Comparison of ENCODE assay signal across 8 cellular contexts in genomic region chr14:63174760-63175191, GRCh38. TPM values are rescaled to one million over a fixed set of nuclear protein-coding genes. Genes with fewer than 3 reads are reported as not detected.
DNase-seq lines count a peak whose midpoint lies in the region; ATAC-seq, FAIRE-seq and TF ChIP-seq lines count a peak whose summit lies in the region.

No MANE protein-coding gene starts in this region.

- H3K36me3 ChIP-seq in bronchial epithelial cell (ENCODE audit: control insufficient read depth, insufficient read depth, low read length) = no peaks in the 10 kb centered on the region
- H3K36me3 ChIP-seq in left lung = no peaks in the 10 kb centered on the region

- H3K4me3 Mint-ChIP-seq in activated naive CD4-positive, alpha-beta T cell treated with anti-CD3 and anti-CD28 coated beads for 36 hours = no peak overlapping the region
- no peak overlapping the region for H3K4me3 Mint-ChIP-seq in activated naive CD4-positive, alpha-beta T cell treated with anti-CD3 and anti-CD28 coated beads, Interleukin-2, amount 10 ng/mL, durations not matched to agents 7 days and 5 days

- H3K4me1 Mint-ChIP-seq in activated naive CD4-positive, alpha-beta T cell treated with anti-CD3 and anti-CD28 coated beads for 36 hours (ENCODE audit: low read depth) = no peaks in the 10 kb centered on the region
- no peaks in the 10 kb centered on the region for H3K4me1 Mint-ChIP-seq in activated naive CD4-positive, alpha-beta T cell treated with anti-CD3 and anti-CD28 coated beads, Interleukin-2, amount 10 ng/mL, durations not matched to agents 7 days and 5 days

- H3K27me3 Mint-ChIP-seq in activated naive CD4-positive, alpha-beta T cell treated with anti-CD3 and anti-CD28 coated beads for 36 hours (ENCODE audit: low read depth) = peaks cover 4% of the 10 kb centered on the region
- H3K27me3 Mint-ChIP-seq in activated naive CD4-positive, alpha-beta T cell treated with anti-CD3 and anti-CD28 coated beads, Interleukin-2, amount 10 ng/mL, durations not matched to agents 7 days and 5 days = no peaks in the 10 kb centered on the region

- TF ChIP-seq CTCF in bronchial epithelial cell (IDR thresholded peaks at IDR 0.05; ENCODE audit: insufficient read depth, low read length, severe bottlenecking) (peak; percentile 71), left lung (IDR thresholded peaks at IDR 0.05) (peak in 1 of 2 donors; percentile 59)

- H3K27me3 ChIP-seq in bronchial epithelial cell (ENCODE audit: control insufficient read depth, insufficient read depth, low read length) (no peaks in the 10 kb centered on the region), left lung (no peaks in the 10 kb centered on the region)

- CTCF ChIA-PET in activated naive CD4-positive, alpha-beta T cell treated with anti-CD3 and anti-CD28 coated beads for 36 hours (lab: Charles Lee) = interaction anchor here (1.0 kb wide), 1 partner anchor 102 kb away, joined by 5 read pairs; no protein-coding TSS in a partner anchor
- CTCF ChIA-PET in activated naive CD4-positive, alpha-beta T cell treated with anti-CD3 and anti-CD28 coated beads, Interleukin-2, amount 10 ng/mL, durations not matched to agents 7 days and 5 days (lab: Charles Lee) = no interaction called here

- H3K27ac Mint-ChIP-seq in activated naive CD4-positive, alpha-beta T cell treated with anti-CD3 and anti-CD28 coated beads for 36 hours = no peak overlapping the region
- H3K27ac Mint-ChIP-seq in activated naive CD4-positive, alpha-beta T cell treated with anti-CD3 and anti-CD28 coated beads, Interleukin-2, amount 10 ng/mL, durations not matched to agents 7 days and 5 days = no peak overlapping the region

- FAIRE-seq in bronchial epithelial cell (lab: Jason Lieb, UNC) = peak; percentile 64

- no peaks in the 10 kb centered on the region for H3K9me3 Mint-ChIP-seq in activated naive CD4-positive, alpha-beta T cell treated with anti-CD3 and anti-CD28 coated beads for 36 hours
- H3K9me3 Mint-ChIP-seq in activated naive CD4-positive, alpha-beta T cell treated with anti-CD3 and anti-CD28 coated beads, Interleukin-2, amount 10 ng/mL, durations not matched to agents 7 days and 5 days = no peaks in the 10 kb centered on the region

- no peaks in the 10 kb centered on the region for H3K4me1 ChIP-seq in left lung

- H3K36me3 Mint-ChIP-seq in activated naive CD4-positive, alpha-beta T cell treated with anti-CD3 and anti-CD28 coated beads for 36 hours (ENCODE audit: low read depth) = no peaks in the 10 kb centered on the region
- H3K36me3 Mint-ChIP-seq in activated naive CD4-positive, alpha-beta T cell treated with anti-CD3 and anti-CD28 coated beads, Interleukin-2, amount 10 ng/mL, durations not matched to agents 7 days and 5 days = no peaks in the 10 kb centered on the region

- ATAC-seq in left lung (peak; percentile 53), GM18511 (IDR thresholded peaks at IDR 0.05; ENCODE audit: unreplicated experiment) (no peak)

- H3K4me3 ChIP-seq in bronchial epithelial cell (ENCODE audit: low read depth, low read length) (no peak overlapping the region), left lung (no peak overlapping the region)

- peak; percentile 11 for DNase-seq in activated naive CD4-positive, alpha-beta T cell treated with anti-CD3 and anti-CD28 coated beads for 36 hours
- no peak for DNase-seq in activated naive CD4-positive, alpha-beta T cell treated with anti-CD3 and anti-CD28 coated beads, Interleukin-2, amount 10 ng/mL, durations not matched to agents 7 days and 5 days
- DNase-seq in NCI-H345 (lab: John Stamatoyannopoulos, UW) (peak; percentile 57), bronchial epithelial cell (ENCODE audit: low read depth) (peak; percentile 64), left lung (no peak), cerebellar nuclear complex (lab: John Stamatoyannopoulos, UW) (no peak), T-helper 9 cell (no peak)

- intact Hi-C loops in activated naive CD4-positive, alpha-beta T cell treated with anti-CD3 and anti-CD28 coated beads for 36 hours (cut with micrococcal nuclease) = loop anchor here (1.0 kb wide), 1 partner anchor 102 kb away; no protein-coding TSS in a partner anchor
- intact Hi-C loops in left lung (cut with DNase I) = loop anchor here in 1 of 2 donors (5.0 kb wide), 1 partner anchor 103 kb away; no protein-coding TSS in a partner anchor

- no peak overlapping the region for H3K27ac ChIP-seq in left lung

- H3K9me3 ChIP-seq in left lung = no peaks in the 10 kb centered on the region

RNA-seq across cellular contexts. Expression of gene RHOJ, which starts 29.5 kb away (rescaled TPM):
- not detected for total RNA-seq in activated naive CD4-positive, alpha-beta T cell treated with anti-CD3 and anti-CD28 coated beads for 36 hours
- total RNA-seq in bronchial epithelial cell = not detected in 2 replicates
- 10 to 100 TPM; 21.5 to 32.7 TPM for total RNA-seq in left lung

Comparison
In these comparisons a context has a peak if more than half of its experiments do, and no peak if none do; other contexts are left out.
1. DNase-seq: peak in activated naive CD4-positive, alpha-beta T cell treated with anti-CD3 and anti-CD28 coated beads for 36 hours (single experiment), NCI-H345 (single experiment) and bronchial epithelial cell (single experiment); none in activated naive CD4-positive, alpha-beta T cell treated with anti-CD3 and anti-CD28 coated beads, Interleukin-2, amount 10 ng/mL, durations not matched to agents 7 days and 5 days (single experiment), left lung (0 of 2), cerebellar nuclear complex (0 of 2) and T-helper 9 cell (single experiment).
2. RNA of gene RHOJ, which starts 29.5 kb away (total RNA-seq): 21.5 to 32.7 TPM in left lung; not detected in activated naive CD4-positive, alpha-beta T cell treated with anti-CD3 and anti-CD28 coated beads for 36 hours and not detected in bronchial epithelial cell; every median in the first group is over 10 times any median in the second.